19 cellular contexts compared by ENCODE assay signal in the genomic region with DNA sequence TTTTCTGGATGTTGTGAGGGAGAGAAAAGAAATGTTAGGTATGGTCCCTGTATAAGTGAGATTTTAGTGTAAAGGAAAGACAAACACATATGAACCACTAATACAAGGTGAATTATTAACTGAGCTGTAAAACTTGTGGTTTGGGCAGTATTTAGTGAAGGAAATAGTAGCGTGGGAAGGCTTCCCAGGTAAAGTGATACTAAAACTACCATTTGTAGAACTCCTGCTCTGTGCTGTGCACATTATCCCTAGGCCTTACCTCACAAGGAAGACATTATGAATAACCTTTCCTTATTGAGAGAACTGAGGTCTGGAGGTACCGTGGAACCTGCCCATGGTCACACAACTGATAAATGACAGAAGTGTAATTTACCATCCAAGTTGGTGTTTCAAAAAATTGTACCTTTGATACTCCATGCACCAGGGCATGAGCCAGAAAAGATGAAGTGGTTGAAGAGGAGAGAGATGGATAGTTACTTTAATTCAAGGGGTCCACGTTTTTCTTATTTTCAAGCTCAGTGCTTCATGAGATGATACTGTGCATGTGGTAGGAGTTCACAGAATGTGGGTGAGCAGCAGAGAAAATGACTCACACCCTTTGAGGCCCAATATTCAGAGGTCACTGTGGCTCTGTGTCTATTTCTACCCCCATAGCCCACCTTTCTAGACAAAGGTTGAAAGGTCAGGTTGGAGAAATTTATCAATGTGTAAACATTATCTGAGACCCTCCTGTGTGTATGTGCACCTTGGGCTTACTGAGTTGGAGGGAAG. TPM values are rescaled to one million over a fixed set of nuclear protein-coding genes. Genes with fewer than 3 reads are reported as not detected.
DNase-seq lines count a peak whose midpoint lies in the region; ATAC-seq lines count a peak whose summit lies in the region.
"Had no signal": no experiment of that assay in that cellular context is flagged by ENCODE, and none has a peak within 500 bp of the region (broad histone marks: within the 10 kb centered on the region; RNA-seq: fewer than 3 reads in every experiment).

No MANE protein-coding gene starts in this region.

- H3K27me3 Mint-ChIP-seq in activated CD4-positive, alpha-beta memory T cell treated with anti-CD3 and anti-CD28 coated beads for 36 hours = no peaks in the 10 kb centered on the region
- H3K27me3 Mint-ChIP-seq in activated CD4-positive, alpha-beta memory T cell treated with anti-CD3 and anti-CD28 coated beads, Interleukin-2, amount 10 ng/mL, durations not matched to agents 7 days and 5 days = no peaks in the 10 kb centered on the region

- intact Hi-C loops in activated CD4-positive, alpha-beta memory T cell treated with anti-CD3 and anti-CD28 coated beads for 36 hours (cut with micrococcal nuclease) = no loop called here

- DNase-seq in activated CD4-positive, alpha-beta memory T cell treated with anti-CD3 and anti-CD28 coated beads for 36 hours = peak; percentile 27
- no peak for DNase-seq in activated CD4-positive, alpha-beta memory T cell treated with anti-CD3 and anti-CD28 coated beads, Interleukin-2, amount 10 ng/mL, durations not matched to agents 7 days and 5 days
- DNase-seq in stimulated activated naive CD8-positive, alpha-beta T cell treated with anti-CD3 and anti-CD28 coated beads, Interleukin-15, Interleukin-2, amounts not matched to agents 100 U/mL and 50 U/mL, for 24 hours = no peak
- DNase-seq in NCI-H2196 treated with DMSO at 0.1 percent for 48 hours (lab: John Stamatoyannopoulos, UW; ENCODE audit: unreplicated experiment) = no peak
- no peak for DNase-seq in NCI-H748 (lab: John Stamatoyannopoulos, UW; ENCODE audit: unreplicated experiment)
- no peak for DNase-seq in T-helper 2 cell
- DNase-seq: activated CD4-positive, alpha-beta T cell treated with anti-CD3 and anti-CD28 coated beads for 1 hour; activated effector memory CD4-positive, alpha-beta T cell treated with Interleukin-2 at 50 U/mL for 16 hours; caudate nucleus; DMS 273 treated with DMSO at 0.1 percent for 48 hours; MG63; NCI-H526; stimulated activated CD4-positive, alpha-beta T cell treated with anti-CD3 and anti-CD28 coated beads, Interleukin-1b, Interleukin-23, amount 100 ng/mL, for 48 hours; stomach had no signal

- CTCF ChIA-PET in activated CD4-positive, alpha-beta memory T cell treated with anti-CD3 and anti-CD28 coated beads for 36 hours (lab: Charles Lee) = interaction anchor here (0.8 to 0.9 kb wide), 2 partner anchors 11 to 67 kb away, joined by 3 read pairs; no protein-coding TSS in a partner anchor
- CTCF ChIA-PET in activated CD4-positive, alpha-beta memory T cell treated with anti-CD3 and anti-CD28 coated beads, Interleukin-2, amount 10 ng/mL, durations not matched to agents 7 days and 5 days (lab: Charles Lee) = interaction anchor here (1.4 kb wide), 1 partner anchor 12 kb away, joined by 3 read pairs; no protein-coding TSS in a partner anchor

- peaks cover 27% of the 10 kb centered on the region for H3K4me1 Mint-ChIP-seq in activated CD4-positive, alpha-beta memory T cell treated with anti-CD3 and anti-CD28 coated beads for 36 hours (ENCODE audit: low read depth)
- peaks cover 26% of the 10 kb centered on the region for H3K4me1 Mint-ChIP-seq in activated CD4-positive, alpha-beta memory T cell treated with anti-CD3 and anti-CD28 coated beads, Interleukin-2, amount 10 ng/mL, durations not matched to agents 7 days and 5 days
- H3K4me1 Mint-ChIP-seq: mesothelial cell of epicardium had no signal

- H3K27ac Mint-ChIP-seq in activated CD4-positive, alpha-beta memory T cell treated with anti-CD3 and anti-CD28 coated beads for 36 hours = no peak overlapping the region
- no peak overlapping the region for H3K27ac Mint-ChIP-seq in activated CD4-positive, alpha-beta memory T cell treated with anti-CD3 and anti-CD28 coated beads, Interleukin-2, amount 10 ng/mL, durations not matched to agents 7 days and 5 days
- H3K27ac Mint-ChIP-seq: mesothelial cell of epicardium had no signal

- no peaks in the 10 kb centered on the region for H3K9me3 Mint-ChIP-seq in activated CD4-positive, alpha-beta memory T cell treated with anti-CD3 and anti-CD28 coated beads for 36 hours
- peaks cover 5% of the 10 kb centered on the region for H3K9me3 Mint-ChIP-seq in activated CD4-positive, alpha-beta memory T cell treated with anti-CD3 and anti-CD28 coated beads, Interleukin-2, amount 10 ng/mL, durations not matched to agents 7 days and 5 days

- H3K36me3 Mint-ChIP-seq in activated CD4-positive, alpha-beta memory T cell treated with anti-CD3 and anti-CD28 coated beads for 36 hours = no peaks in the 10 kb centered on the region
- peaks cover 7% of the 10 kb centered on the region for H3K36me3 Mint-ChIP-seq in activated CD4-positive, alpha-beta memory T cell treated with anti-CD3 and anti-CD28 coated beads, Interleukin-2, amount 10 ng/mL, durations not matched to agents 7 days and 5 days (ENCODE audit: low read depth)
- H3K36me3 Mint-ChIP-seq: mesothelial cell of epicardium had no signal

- no peak overlapping the region for H3K4me3 Mint-ChIP-seq in activated CD4-positive, alpha-beta memory T cell treated with anti-CD3 and anti-CD28 coated beads for 36 hours
- no peak overlapping the region for H3K4me3 Mint-ChIP-seq in activated CD4-positive, alpha-beta memory T cell treated with anti-CD3 and anti-CD28 coated beads, Interleukin-2, amount 10 ng/mL, durations not matched to agents 7 days and 5 days
- H3K4me3 Mint-ChIP-seq: mesothelial cell of epicardium had no signal

- ATAC-seq in HG02571 (IDR thresholded peaks at IDR 0.05; ENCODE audit: unreplicated experiment) = peak; percentile 48
- peak; percentile 35 for ATAC-seq in HG03342 (IDR thresholded peaks at IDR 0.05; ENCODE audit: unreplicated experiment)
- ATAC-seq in stimulated activated naive CD8-positive, alpha-beta T cell treated with anti-CD3 and anti-CD28 coated beads, Interleukin-15, Interleukin-2, amounts not matched to agents 100 U/mL and 50 U/mL, for 24 hours = peak; percentile 62

- POLR2A ChIA-PET in activated CD4-positive, alpha-beta memory T cell treated with anti-CD3 and anti-CD28 coated beads for 36 hours (lab: Charles Lee) = interaction anchor here (1.4 kb wide), 1 partner anchor 33 kb away, joined by 3 read pairs; no protein-coding TSS in a partner anchor
- POLR2A ChIA-PET in activated CD4-positive, alpha-beta memory T cell treated with anti-CD3 and anti-CD28 coated beads, Interleukin-2, amount 10 ng/mL, durations not matched to agents 7 days and 5 days (lab: Charles Lee) = no interaction called here

RNA-seq across cellular contexts. Expression of a gene that starts 2.6 kb away (rescaled TPM):
- total RNA-seq in activated CD4-positive, alpha-beta memory T cell treated with anti-CD3 and anti-CD28 coated beads for 36 hours = not detected
- total RNA-seq in activated CD4-positive, alpha-beta memory T cell treated with anti-CD3 and anti-CD28 coated beads, Interleukin-2, amount 10 ng/mL, durations not matched to agents 7 days and 5 days = not detected
- total RNA-seq: A172, mesothelial cell of epicardium, SK-MEL-5 had no signal
